Comparison of ENCODE assay signal across 18 cellular contexts in the genomic region with DNA sequence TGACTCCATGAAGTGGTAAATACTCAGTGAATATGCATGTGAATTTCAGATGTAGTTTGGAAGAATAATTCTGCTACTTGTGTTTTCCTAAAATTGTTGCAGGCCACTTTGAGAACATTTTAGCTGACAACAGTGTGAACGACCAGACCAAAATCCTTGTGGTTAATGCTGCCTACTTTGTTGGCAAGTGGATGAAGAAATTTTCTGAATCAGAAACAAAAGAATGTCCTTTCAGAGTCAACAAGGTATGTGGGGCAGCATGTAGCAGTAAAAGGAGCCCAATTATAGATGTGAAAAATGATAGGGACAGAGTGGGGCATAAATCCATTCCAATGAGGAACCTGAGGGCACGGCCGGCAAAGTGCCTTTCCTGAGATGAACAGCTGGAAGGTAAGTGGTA. TPM values are rescaled to one million over a fixed set of nuclear protein-coding genes. Genes with fewer than 3 reads are reported as not detected.
A peak's percentile ranks its signal among the peaks of the same experiment; 100 is the strongest.
DNase-seq lines count a peak whose midpoint lies in the region; ATAC-seq and TF ChIP-seq lines count a peak whose summit lies in the region.
"Had no signal": no experiment of that assay in that cellular context is flagged by ENCODE, and none has a peak within 500 bp of the region (broad histone marks: within the 10 kb centered on the region; RNA-seq: fewer than 3 reads in every experiment).

No MANE protein-coding gene starts in this region.

- intact Hi-C loops in MCF 10A (cut with micrococcal nuclease) (no loop called here), breast epithelium (cut with DNase I; ENCODE audit: low total_unique reads) (no loop called here)

- H3K9me3 ChIP-seq in breast epithelium, result no peaks in the 10 kb centered on the region

- CTCF ChIA-PET in MCF 10A (lab: Yijun Ruan, JAX), result interaction anchor here (0.7 to 1.9 kb wide), 6 partner anchors 13 to 956 kb away, joined by 3 to 6 read pairs (median 4); no protein-coding TSS in a partner anchor

- H3K27ac ChIP-seq in breast epithelium (peak overlapping the region in 1 of 2 donors; percentile 19), epithelial cell of prostate (peak overlapping the region; percentile 26)
- H3K27ac ChIP-seq: 22Rv1 had no signal

- H3K36me3 Mint-ChIP-seq in MCF 10A (ENCODE audit: insufficient read depth, unreplicated experiment), result peaks cover 100% of the 10 kb centered on the region

- H3K36me3 ChIP-seq in breast epithelium, result no peaks in the 10 kb centered on the region

- H3K4me3 ChIP-seq in breast epithelium, result no peak overlapping the region
- H3K4me3 ChIP-seq: GM23338 had no signal

- H3K27me3 ChIP-seq in breast epithelium, result no peaks in the 10 kb centered on the region

- DNase-seq in MCF 10A (ENCODE audit: unreplicated experiment), result no peak
- DNase-seq in breast epithelium (ENCODE audit: low spot score in 2 of 2), result no peak
- DNase-seq in M059J (ENCODE audit: low read depth), result peak; percentile 58
- DNase-seq in epithelial cell of prostate (ENCODE audit: low read depth, low spot score), result no peak
- DNase-seq in T1000 (lab: John Stamatoyannopoulos, UW), result no peak
- DNase-seq in left lobe of liver (ENCODE audit: low spot score), result no peak
- DNase-seq in germinal center (ENCODE audit: low spot score), result no peak
- DNase-seq: C1 segment of cervical spinal cord; CD4-positive, alpha-beta T cell; DMS153; DMS79 treated with DMSO at 0.1 percent for 48 hours; GDM1; H7 had no signal

- no peak for TF ChIP-seq CTCF in MCF 10A (IDR thresholded peaks at IDR 0.05; ENCODE audit: unreplicated experiment)
- TF ChIP-seq CTCF in breast epithelium (IDR thresholded peaks at IDR 0.05), result no peak

- H3K27me3 Mint-ChIP-seq in MCF 10A (ENCODE audit: insufficient read depth, unreplicated experiment), result no peaks in the 10 kb centered on the region

- peaks cover 12% of the 10 kb centered on the region for H3K4me1 Mint-ChIP-seq in MCF 10A (ENCODE audit: insufficient read depth, unreplicated experiment)
- H3K4me1 Mint-ChIP-seq: B cell had no signal

- no peaks in the 10 kb centered on the region for H3K4me1 ChIP-seq in breast epithelium

- ATAC-seq in GM19351 (IDR thresholded peaks at IDR 0.05; ENCODE audit: unreplicated experiment), result no peak
- ATAC-seq in left lobe of liver, result no peak
- ATAC-seq: GM23338 had no signal

- H3K27ac Mint-ChIP-seq in MCF 10A (ENCODE audit: low read depth, unreplicated experiment), result peak overlapping the region; percentile 31
- H3K27ac Mint-ChIP-seq: B cell; CD4-positive, alpha-beta T cell; GM23338 had no signal

- no peaks in the 10 kb centered on the region for H3K9me3 Mint-ChIP-seq in MCF 10A (ENCODE audit: unreplicated experiment)
- H3K9me3 Mint-ChIP-seq: CD4-positive, alpha-beta T cell; GM23338 had no signal

- H3K4me3 Mint-ChIP-seq in MCF 10A (ENCODE audit: unreplicated experiment), result no peak overlapping the region
- H3K4me3 Mint-ChIP-seq: B cell; CD4-positive, alpha-beta T cell; GM23338 had no signal

- no TSS peak for BruUV-seq in MCF 10A (replicated peaks; lab: Mats Ljungman, UMichigan)

- no peak for TF ChIP-seq POLR2A in breast epithelium (IDR thresholded peaks at IDR 0.05)

- POLR2A ChIA-PET in MCF 10A (lab: Yijun Ruan, JAX), result interaction anchor here (0.7 to 11.5 kb wide), 7 partner anchors 10 to 49 kb away, joined by 3 to 120 read pairs (median 4); a partner anchor contains a TSS

RNA-seq across cellular contexts. Expression of a gene that starts 16.1 kb away (rescaled TPM):
- 254 and 330 TPM in 2 replicates for total RNA-seq in MCF 10A (2022)
- total RNA-seq in breast epithelium, result 10 to 100 TPM in 2 of 3 donors, not detected in 1; 12.6 to 17.4 TPM
- not detected in 2 replicates for total RNA-seq in M059J (2014; rRNA removed; shearing (Covaris generic))
- total RNA-seq in left lobe of liver, result not detected
- total RNA-seq: B cell; CD4-positive, alpha-beta T cell; GM23338 had no signal

RNA-seq across cellular contexts. Expression of a gene that starts 49.3 kb away (rescaled TPM):
- not detected in 2 replicates for total RNA-seq in MCF 10A (2022)
- total RNA-seq in breast epithelium, result not detected
- not detected in 2 replicates for total RNA-seq in M059J (2014; rRNA removed; shearing (Covaris generic))
- total RNA-seq in left lobe of liver, result not detected
- total RNA-seq: A673; B cell; CD4-positive, alpha-beta T cell; GM23338; H7 had no signal

Comparison
In these comparisons a context has a peak if more than half of its experiments do, and no peak if none do; other contexts are left out.
1. RNA of a gene that starts 16.1 kb away (total RNA-seq): 254 to 330 TPM in MCF 10A; 12.6 to 17.4 TPM in breast epithelium, not detected in M059J and not detected in left lobe of liver (single experiment); every median in the first group is over 10 times any median in the second.